Comparison of ENCODE assay signal across 14 cellular contexts in genomic region chr5:172819569-172819968, GRCh38.
"Had no signal": no experiment of that assay in that cellular context is flagged by ENCODE, and none has a peak within 500 bp of the region (broad histone marks: within the 10 kb centered on the region; RNA-seq: fewer than 3 reads in every experiment).

No MANE protein-coding gene starts in this region.

- H3K27ac Mint-ChIP-seq: activated CD8-positive, alpha-beta T cell treated with anti-CD3 and anti-CD28 coated beads for 36 hours; activated naive CD8-positive, alpha-beta T cell; endodermal cell; nephron progenitor cell; T-helper 1 cell treated with Interleukin-12 subunit alpha and Interleukin-12 subunit beta and Interleukin-4 antibody, amounts not matched to agents 30 μg/mL and 1 μg/mL, for 36 hours; WTC11 had no signal

- H3K36me3 ChIP-seq: esophagus muscularis mucosa, right lobe of liver, thoracic aorta, upper lobe of right lung had no signal

- H3K9me3 Mint-ChIP-seq: activated CD8-positive, alpha-beta T cell treated with anti-CD3 and anti-CD28 coated beads for 36 hours; endodermal cell; T-helper 1 cell treated with Interleukin-12 subunit alpha and Interleukin-12 subunit beta and Interleukin-4 antibody, amounts not matched to agents 30 μg/mL and 1 μg/mL, for 36 hours; WTC11 had no signal

- H3K4me3 ChIP-seq: psoas muscle, right lobe of liver, thoracic aorta, upper lobe of right lung had no signal

- H3K4me3 Mint-ChIP-seq: activated CD8-positive, alpha-beta T cell treated with anti-CD3 and anti-CD28 coated beads for 36 hours; activated naive CD8-positive, alpha-beta T cell; endodermal cell; nephron progenitor cell; T-helper 1 cell treated with Interleukin-12 subunit alpha and Interleukin-12 subunit beta and Interleukin-4 antibody, amounts not matched to agents 30 μg/mL and 1 μg/mL, for 36 hours; WTC11 had no signal

- H3K4me1 ChIP-seq: right lobe of liver had no signal

- H3K27me3 Mint-ChIP-seq: activated CD8-positive, alpha-beta T cell treated with anti-CD3 and anti-CD28 coated beads for 36 hours; activated naive CD8-positive, alpha-beta T cell had no signal

- H3K9me3 ChIP-seq: esophagus muscularis mucosa, psoas muscle, right lobe of liver, thoracic aorta, upper lobe of right lung had no signal

- DNase-seq: activated gamma-delta T cell, amniotic stem cell, hippocampal formation, nephron progenitor cell, psoas muscle, upper lobe of right lung had no signal

- H3K27me3 ChIP-seq: esophagus muscularis mucosa, right lobe of liver, upper lobe of right lung had no signal

- H3K27ac ChIP-seq: psoas muscle, right lobe of liver, thoracic aorta, upper lobe of right lung had no signal

- ATAC-seq: WTC11 had no signal

- H3K36me3 Mint-ChIP-seq: activated naive CD8-positive, alpha-beta T cell; WTC11 had no signal
